ENCODE assay signal across 8 cellular contexts in genomic region chr6:26031595-26032386, GRCh38. TPM values are rescaled to one million over a fixed set of nuclear protein-coding genes. Genes with fewer than 3 reads are reported as not detected.
DNase-seq lines count a peak whose midpoint lies in the region; ATAC-seq and FAIRE-seq lines count a peak whose summit lies in the region.

No MANE protein-coding gene starts in this region.

- no peaks in the 10 kb centered on the region for H3K27me3 ChIP-seq in mesendoderm (ENCODE audit: insufficient read depth, low read length, poor library complexity)

- H4K5ac ChIP-seq in mesendoderm (ENCODE audit: low read length): no peak overlapping the region

- no peak overlapping the region for H2BK15ac ChIP-seq in mesendoderm (replicated peaks; ENCODE audit: low read depth)

- peak overlapping the region; percentile 90 for H2BK120ac ChIP-seq in mesendoderm (ENCODE audit: low read depth, low read length)

- H3K4me1 ChIP-seq in mesendoderm (ENCODE audit: control insufficient read depth, low read depth, low read length): peaks cover 5% of the 10 kb centered on the region

- peak overlapping the region; percentile 82 for H3K27ac ChIP-seq in mesendoderm (ENCODE audit: low read depth, low read length)

- no peaks in the 10 kb centered on the region for H3K79me2 ChIP-seq in mesendoderm (ENCODE audit: control insufficient read depth, insufficient read depth, low read length)

- peak; percentile 52 for ATAC-seq in GM21423 (IDR thresholded peaks at IDR 0.05; ENCODE audit: unreplicated experiment)

- peak; percentile 99 for DNase-seq in DMS 273 (lab: John Stamatoyannopoulos, UW; ENCODE audit: unreplicated experiment)
- DNase-seq in HUDEP-2 (lab: John Stamatoyannopoulos, UW; ENCODE audit: unreplicated experiment in 76 of 76): peak in 71 of 76 experiments; percentile 77 to 99 (median 97)
- peak; percentile 98 for DNase-seq in NOMO-1 treated with DMSO at 0.1 percent for 48 hours (lab: John Stamatoyannopoulos, UW; ENCODE audit: unreplicated experiment)
- DNase-seq in activated CD8-positive, alpha-beta memory T cell treated with anti-CD3 and anti-CD28 coated beads, Interleukin-2, amount 50 U/mL, for 4 hours: peak; percentile 77
- DNase-seq in mesendoderm: peak; percentile 99
- peak; percentile 68 to 86 for DNase-seq in stimulated activated CD8-positive, alpha-beta memory T cell treated with anti-CD3 and anti-CD28 coated beads, Interleukin-7, amount 100 ng/mL, for 48 hours (ENCODE audit: extremely low read depth in 1 of 2, low read depth in 1 of 2)

- no CpG with 5 or more reads among the region's 46 CpGs for WGBS in mesendoderm (ENCODE audit: extremely low coverage, insufficient coverage, low lambda C conversion rate)

- no peak overlapping the region for H2AK5ac ChIP-seq in mesendoderm (ENCODE audit: low read length)

- no peaks in the 10 kb centered on the region for H3K36me3 ChIP-seq in mesendoderm (ENCODE audit: control insufficient read depth, insufficient read depth, low read length)

- H3K23ac ChIP-seq in mesendoderm (ENCODE audit: low read length): no peak overlapping the region

- peak overlapping the region; percentile 93 for H3K9ac ChIP-seq in mesendoderm (ENCODE audit: low read length)

- H4K8ac ChIP-seq in mesendoderm (ENCODE audit: low read depth, low read length): no peak overlapping the region

- peak overlapping the region; percentile 38 for H2BK5ac ChIP-seq in mesendoderm (ENCODE audit: low read length)

- peak; percentile 93 for FAIRE-seq in endometrium (lab: Jason Lieb, UNC)

- H3K79me1 ChIP-seq in mesendoderm (ENCODE audit: low read length): no peaks in the 10 kb centered on the region

- H3K18ac ChIP-seq in mesendoderm (ENCODE audit: low read length): peak overlapping the region; percentile 77

- H3K4ac ChIP-seq in mesendoderm (ENCODE audit: low read depth, low read length): peak overlapping the region; percentile 99

- peak overlapping the region; percentile 37 for H3K4me2 ChIP-seq in mesendoderm (ENCODE audit: low read length)

- H3K56ac ChIP-seq in mesendoderm (ENCODE audit: low read length): peak overlapping the region; percentile 93

- H3K4me3 ChIP-seq in mesendoderm (ENCODE audit: low read length): peak overlapping the region; percentile 40

RNA-seq across cellular contexts. Expression of gene HFE, which starts 55.4 kb away (rescaled TPM):
- polyA plus RNA-seq in mesendoderm (2013, experiment 1 of 2): 0.28 TPM
- 0.41 TPM for polyA plus RNA-seq in mesendoderm (2013, experiment 2 of 2)

Comparison
In these comparisons a context has a peak if more than half of its experiments do, and no peak if none do; other contexts are left out.
1. Peak in every context shown above with its lines: DNase-seq, ATAC-seq, H3K4me3 ChIP-seq and H3K27ac ChIP-seq.